In genomic region chr4:186724861-186725419, GRCh38 we compare ENCODE assay signal across 8 cellular contexts. TPM values are rescaled to one million over a fixed set of nuclear protein-coding genes. Genes with fewer than 3 reads are reported as not detected.
A peak's percentile ranks its signal among the peaks of the same experiment; 100 is the strongest.
DNase-seq lines count a peak whose midpoint lies in the region; ATAC-seq and TF ChIP-seq lines count a peak whose summit lies in the region.

No MANE protein-coding gene starts in this region.

- H3K4me1 ChIP-seq in Panc1 (ENCODE audit: control insufficient read depth, insufficient read depth, low read length), result peaks cover 20% of the 10 kb centered on the region

- CTCF ChIA-PET in Panc1 (lab: Charles Lee), result interaction anchor here (0.6 kb wide), 1 partner anchor 901 kb away, joined by 3 read pairs; no protein-coding TSS in a partner anchor

- no TSS peak for BruUV-seq in Panc1 (replicated peaks; lab: Mats Ljungman, UMichigan)

- peak overlapping the region; percentile 88 to 93 for H3K4me3 ChIP-seq in Panc1 (ENCODE audit: low read depth in 2 of 2, low read length in 2 of 2)
- peak overlapping the region; percentile 92 to 97 for H3K4me3 ChIP-seq in foreskin fibroblast (ENCODE audit: low read depth in 1 of 2, low read length in 2 of 2)
- peak overlapping the region; percentile 99 for H3K4me3 ChIP-seq in retinal pigment epithelial cell (ENCODE audit: low read length)

- no peaks in the 10 kb centered on the region; the same call in 1 of the 2 replicates for H3K9me3 ChIP-seq in Panc1 (ENCODE audit: control insufficient read depth, insufficient read depth, low read depth, low read length)

- ATAC-seq in Panc1, result no peak
- no peak for ATAC-seq in GM21786 (IDR thresholded peaks at IDR 0.05; ENCODE audit: unreplicated experiment)
- no peak for ATAC-seq in HG03159 (IDR thresholded peaks at IDR 0.05; ENCODE audit: unreplicated experiment)

- DNase-seq in GM04503 (ENCODE audit: low read depth) (peak; percentile 10), Panc1 (ENCODE audit: low read depth, low spot score) (no peak), foreskin fibroblast (peak; percentile 7 to 41), retinal pigment epithelial cell (ENCODE audit: low read depth) (no peak), NCI-H226 (no peak)
- no peak for DNase-seq in activated CD4-positive, CD25-positive, alpha-beta regulatory T cell (lab: John Stamatoyannopoulos, UW)

- peak overlapping the region; percentile 90 for H3K27ac ChIP-seq in Panc1 (ENCODE audit: low read length)

- H3K36me3 ChIP-seq in Panc1 (ENCODE audit: control insufficient read depth, insufficient read depth, low read length), result peaks cover 14% of the 10 kb centered on the region; the same call in 1 of the 2 replicates

- in situ Hi-C loops in Panc1 (cut with HindIII; ENCODE audit: low pct_unique_long_range_greater_than_20kb, low sequenced_read_pairs), result no loop called here

- intact Hi-C loops in Panc1 (cut with micrococcal nuclease; ENCODE audit: unreplicated experiment), result loop anchor here (5.0 to 10.0 kb wide), 3 partner anchors 53 to 220 kb away; no protein-coding TSS in a partner anchor

- POLR2A ChIA-PET in Panc1 (lab: Charles Lee), result no interaction called here

- no peaks in the 10 kb centered on the region for H3K27me3 ChIP-seq in Panc1 (ENCODE audit: control insufficient read depth, insufficient read depth, low read length)

- no peak for TF ChIP-seq CTCF in Panc1 (IDR thresholded peaks at IDR 0.05)
- TF ChIP-seq CTCF in foreskin fibroblast (IDR thresholded peaks at IDR 0.05; ENCODE audit: low read depth, low read length), result no peak
- TF ChIP-seq CTCF in retinal pigment epithelial cell (conservative IDR thresholded peaks at IDR 0.05; ENCODE audit: low read depth, low read length), result no peak

RNA-seq across cellular contexts. Expression of gene FAT1, which starts 1.3 kb away (rescaled TPM):
- total RNA-seq in Panc1 (2021; ENCODE audit: unreplicated experiment), result 288 TPM
- 203 TPM for polyA plus RNA-seq in Panc1 (2012; ENCODE audit: insufficient read length)

Comparison
In these comparisons a context has a peak if more than half of its experiments do, and no peak if none do; other contexts are left out.
1. DNase-seq: peak in GM04503 (single experiment) and foreskin fibroblast (2 of 2); none in Panc1 (single experiment), retinal pigment epithelial cell (single experiment), activated CD4-positive, CD25-positive, alpha-beta regulatory T cell (0 of 4) and NCI-H226 (single experiment).
2. Peak in every context shown above with its lines, with median percentiles within 50 percentile points of each other: H3K4me3 ChIP-seq.